15 cellular contexts compared by ENCODE assay signal in genomic region chr16:14304891-14305459, GRCh38.
A peak's percentile ranks its signal among the peaks of the same experiment; 100 is the strongest.
DNase-seq lines count a peak whose midpoint lies in the region; ATAC-seq and TF ChIP-seq lines count a peak whose summit lies in the region.
"Had no signal": no experiment of that assay in that cellular context is flagged by ENCODE, and none has a peak within 500 bp of the region (broad histone marks: within the 10 kb centered on the region; RNA-seq: fewer than 3 reads in every experiment).

No MANE protein-coding gene starts in this region.

- peak overlapping the region; percentile 93 for H3K4me2 ChIP-seq in OCI-LY7 (ENCODE audit: low read length)

- no peak for TF ChIP-seq POLR2A in gastroesophageal sphincter (IDR thresholded peaks at IDR 0.05)
- TF ChIP-seq POLR2A in transverse colon (IDR thresholded peaks at IDR 0.05), result no peak

- CTCF ChIA-PET in OCI-LY7 (lab: Charles Lee; ENCODE audit: unreplicated experiment), result interaction anchor here (1.0 kb wide), 1 partner anchor 50 kb away, joined by 4 read pairs; no protein-coding TSS in a partner anchor

- POLR2A ChIA-PET in OCI-LY7 (lab: Charles Lee), result interaction anchor here (0.6 to 1.0 kb wide), 5 partner anchors 8 to 305 kb away, joined by 3 to 8 read pairs (median 4); no protein-coding TSS in a partner anchor

- no peaks in the 10 kb centered on the region for H3K9me2 ChIP-seq in OCI-LY7 (ENCODE audit: insufficient read depth, low read length)

- TF ChIP-seq CTCF in GM06990 (IDR thresholded peaks at IDR 0.05; ENCODE audit: insufficient read depth, low read length, poor library complexity, severe bottlenecking) (no peak), OCI-LY7 (conservative IDR thresholded peaks at IDR 0.05; ENCODE audit: low read length) (no peak), gastroesophageal sphincter (IDR thresholded peaks at IDR 0.05) (no peak), psoas muscle (IDR thresholded peaks at IDR 0.05) (no peak), transverse colon (IDR thresholded peaks at IDR 0.05) (no peak)

- WGBS in gastroesophageal sphincter (ENCODE audit: low coverage in 1 of 2), 2 donors, result 47 to 77% methylated on average over 4 to 12 of the region's 12 CpGs
- 25 to 57% (median 31%) methylated on average over 12 of the region's 12 CpGs for WGBS in psoas muscle, 3 donors
- WGBS in transverse colon (ENCODE audit: low coverage in 1 of 2), 2 donors, result 62 to 84% methylated on average over 9 to 12 of the region's 12 CpGs

- no peak for TF ChIP-seq EP300 in gastroesophageal sphincter (IDR thresholded peaks at IDR 0.05)
- TF ChIP-seq EP300 in transverse colon (IDR thresholded peaks at IDR 0.05; ENCODE audit: low read depth), result no peak

- no peak for DNase-seq in GM06990 (ENCODE audit: extremely low read depth, insufficient read length)
- no peak for DNase-seq in OCI-LY7 (ENCODE audit: low spot score)
- no peak for DNase-seq in psoas muscle
- DNase-seq in CD1c-positive myeloid dendritic cell (ENCODE audit: extremely low spot score), result no peak
- DNase-seq in T-helper 9 cell, result no peak
- no peak for DNase-seq in transverse colon
- DNase-seq in effector CD8-positive, alpha-beta T cell (lab: John Stamatoyannopoulos, UW), result no peak
- DNase-seq: activated CD4-positive, CD25-positive, alpha-beta regulatory T cell; activated T-cell treated with anti-CD3 and anti-CD28 coated beads, Interleukin-2, amount 50 U/mL, for 4 hours; brain microvascular endothelial cell; left ventricle myocardium superior; NCI-H774; stimulated activated CD4-positive, alpha-beta T cell treated with anti-CD3 and anti-CD28 coated beads, Interleukin-1b, Interleukin-23, amount 100 ng/mL, for 48 hours had no signal

- H3K27ac ChIP-seq in OCI-LY7 (ENCODE audit: low read depth, low read length, poor library complexity, severe bottlenecking) (peak overlapping the region; percentile 94), gastroesophageal sphincter (peak overlapping the region in 3 of 4 donors; percentile 91 to 95 (median 92)), psoas muscle (peak overlapping the region; percentile 97), transverse colon (no peak overlapping the region)
- H3K27ac ChIP-seq: brain microvascular endothelial cell, parathyroid adenoma had no signal

- peak overlapping the region; percentile 69 for H3K4me3 ChIP-seq in GM06990 (replicated peaks; ENCODE audit: low read depth, low read length)
- peak overlapping the region; percentile 99 for H3K4me3 ChIP-seq in OCI-LY7 (ENCODE audit: low read depth, low read length, poor library complexity, severe bottlenecking)
- peak overlapping the region in 1 of 2 donors; percentile 99 for H3K4me3 ChIP-seq in gastroesophageal sphincter
- H3K4me3 ChIP-seq in psoas muscle, result peak overlapping the region; percentile 97
- H3K4me3 ChIP-seq in transverse colon, result no peak overlapping the region

- H2AFZ ChIP-seq in OCI-LY7 (ENCODE audit: low read length), result no peak overlapping the region
- H2AFZ ChIP-seq: parathyroid adenoma had no signal

- H3K9me3 ChIP-seq in OCI-LY7 (ENCODE audit: low read length) (no peaks in the 10 kb centered on the region), gastroesophageal sphincter (no peaks in the 10 kb centered on the region), psoas muscle (no peaks in the 10 kb centered on the region), transverse colon (no peaks in the 10 kb centered on the region)

- in situ Hi-C loops in transverse colon (cut with MboI; ENCODE audit: low pct_ligation_motif_present in 1 of 4, low pct_unique_long_range_greater_than_20kb in 1 of 4, low sequenced_read_pairs in 3 of 4), result loop anchor here in 2 of 4 donors (10.0 kb wide), 1 partner anchor 220 kb away; no protein-coding TSS in a partner anchor

- no peak for ATAC-seq in gastroesophageal sphincter
- no peak for ATAC-seq in psoas muscle
- ATAC-seq: activated T-cell treated with anti-CD3 and anti-CD28 coated beads, Interleukin-2, amount 50 U/mL, for 4 hours; left ventricle myocardium superior had no signal

- H3K36me3 ChIP-seq in GM06990 (ENCODE audit: control insufficient read depth, insufficient read depth, low read length) (peaks cover 2% of the 10 kb centered on the region), OCI-LY7 (ENCODE audit: insufficient read depth, low read length) (peaks cover 17% of the 10 kb centered on the region; the same call in 1 of the 2 replicates), gastroesophageal sphincter (no peaks in the 10 kb centered on the region), psoas muscle (ENCODE audit: insufficient read depth in 1 of 2, low read depth in 1 of 2) (peaks cover 0 to 2% of the 10 kb centered on the region in 2 donors), transverse colon (no peaks in the 10 kb centered on the region)
- H3K36me3 ChIP-seq: brain microvascular endothelial cell had no signal

- H3K27me3 ChIP-seq in GM06990 (replicated peaks; ENCODE audit: control insufficient read depth, insufficient read depth, low read length) (no peaks in the 10 kb centered on the region), gastroesophageal sphincter (no peaks in the 10 kb centered on the region), psoas muscle (ENCODE audit: insufficient read depth in 3 of 3, low read length in 2 of 3) (no peaks in the 10 kb centered on the region), transverse colon (peaks cover 23% of the 10 kb centered on the region)
- H3K27me3 ChIP-seq: brain microvascular endothelial cell had no signal

- H3K4me1 ChIP-seq in OCI-LY7 (ENCODE audit: insufficient read depth, low read length, poor library complexity, severe bottlenecking) (peaks cover 65% of the 10 kb centered on the region), gastroesophageal sphincter (peaks cover 0 to 82% (median 40%) of the 10 kb centered on the region in 3 donors), psoas muscle (peaks cover 31% of the 10 kb centered on the region), transverse colon (peaks cover 10 to 66% (median 24%) of the 10 kb centered on the region in 4 donors)
- H3K4me1 ChIP-seq: parathyroid adenoma had no signal

- peaks cover 79% of the 10 kb centered on the region for H3K79me2 ChIP-seq in OCI-LY7 (ENCODE audit: insufficient read depth, low read depth, low read length)
- H3K79me2 ChIP-seq: parathyroid adenoma had no signal

- H4K20me1 ChIP-seq in OCI-LY7 (ENCODE audit: insufficient read depth, low read length), result peaks cover 15% of the 10 kb centered on the region

- no TSS peak for BruUV-seq in OCI-LY7 (replicated peaks; lab: Mats Ljungman, UMichigan)

- intact Hi-C loops in OCI-LY7 (cut with micrococcal nuclease; ENCODE audit: unreplicated experiment), result no loop called here
- intact Hi-C loops in psoas muscle (cut with DNase I), result loop anchor here (5.0 to 10.0 kb wide), 6 partner anchors 42 to 222 kb away; no protein-coding TSS in a partner anchor
- intact Hi-C loops in transverse colon (cut with DNase I; ENCODE audit: low total_unique reads), result no loop called here

Comparison
In these comparisons a context has a peak if more than half of its experiments do, and no peak if none do; other contexts are left out.
1. H3K4me3 ChIP-seq: peak in GM06990 (single experiment), OCI-LY7 (single experiment) and psoas muscle (single experiment); none in transverse colon (0 of 4).
2. H3K27ac ChIP-seq: peak in OCI-LY7 (single experiment), gastroesophageal sphincter (3 of 4) and psoas muscle (single experiment); none in transverse colon (0 of 4).
3. intact Hi-C loops: an anchor here in psoas muscle (5.0 to 10.0 kb wide); none called in OCI-LY7 and transverse colon.